8 cellular contexts compared by ENCODE assay signal in the genomic region with DNA sequence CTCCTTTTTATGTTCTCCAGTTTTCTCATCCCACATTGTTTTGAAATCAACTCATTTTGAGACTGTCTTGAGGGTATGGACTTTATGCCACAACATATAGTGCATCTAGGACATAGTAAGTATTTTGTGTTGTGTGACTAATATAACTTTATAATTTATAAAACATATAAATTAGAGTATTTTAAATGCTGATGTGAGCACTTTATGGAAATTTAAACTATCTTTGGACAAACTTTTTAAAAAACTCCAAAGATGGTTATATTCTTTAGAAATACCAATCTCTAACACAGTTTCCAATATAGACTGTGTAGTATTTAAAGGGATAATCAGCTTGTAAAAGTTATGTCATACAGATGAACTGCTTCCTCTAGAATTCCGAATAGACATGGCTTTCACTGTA.
"Had no signal": no experiment of that assay in that cellular context is flagged by ENCODE, and none has a peak within 500 bp of the region (broad histone marks: within the 10 kb centered on the region; RNA-seq: fewer than 3 reads in every experiment).

No MANE protein-coding gene starts in this region.

- FAIRE-seq: G401.6, GM12878, GM12891, GM12892, GM18507, GM19239 had no signal

- DNase-seq: GDM1, GF-D8 had no signal

- ATAC-seq: GM12878 had no signal

- H3K4me3 ChIP-seq: GM12878 had no signal
